ENCODE assay signal across 23 cellular contexts in the genomic region with DNA sequence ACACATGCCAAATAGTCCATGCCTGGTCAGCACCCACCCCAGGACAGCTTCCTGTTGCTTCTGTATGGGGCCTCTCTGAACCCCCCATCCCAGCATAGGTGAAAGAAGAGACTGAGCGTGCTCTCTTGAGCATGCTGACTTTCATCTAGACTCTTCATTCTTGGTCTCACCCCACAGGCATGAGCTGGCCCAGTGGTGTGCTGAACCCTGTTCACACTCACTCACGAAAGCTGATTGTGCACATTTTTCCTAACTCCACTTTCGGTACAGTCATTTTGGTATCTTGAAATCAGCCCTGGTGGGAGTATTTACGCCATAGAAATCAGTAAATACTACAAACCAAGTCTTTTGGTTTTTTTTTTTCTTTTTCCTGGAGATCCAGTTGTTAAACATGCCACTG.
DNase-seq lines count a peak whose midpoint lies in the region; ATAC-seq, FAIRE-seq and TF ChIP-seq lines count a peak whose summit lies in the region.
"Had no signal": no experiment of that assay in that cellular context is flagged by ENCODE, and none has a peak within 500 bp of the region (broad histone marks: within the 10 kb centered on the region; RNA-seq: fewer than 3 reads in every experiment).

No MANE protein-coding gene starts in this region.

- H3K27me3 ChIP-seq in KMS-11 (ENCODE audit: insufficient read depth, low read depth) = no peaks in the 10 kb centered on the region
- no peaks in the 10 kb centered on the region for H3K27me3 ChIP-seq in GM12878 (replicated peaks in 1 of 2; ENCODE audit: control insufficient read depth in 2 of 2, insufficient read depth in 2 of 2, low read length in 1 of 2)

- no peak for TF ChIP-seq CTCF in KMS-11 (conservative IDR thresholded peaks at IDR 0.05; ENCODE audit: low read depth, low read length)
- no peak for TF ChIP-seq CTCF in GM12878 (IDR thresholded peaks at IDR 0.05 in 2 of 3, conservative IDR thresholded peaks at IDR 0.05 in 1 of 3; ENCODE audit: control insufficient read depth in 2 of 3, extremely low read depth in 1 of 3, insufficient read depth in 1 of 3, low read depth in 3 of 3, low read length in 3 of 3)
- no peak for TF ChIP-seq CTCF in type B pancreatic cell (conservative IDR thresholded peaks at IDR 0.05)

- no peaks in the 10 kb centered on the region for H4K20me1 ChIP-seq in KMS-11 (ENCODE audit: insufficient read depth)
- no peaks in the 10 kb centered on the region for H4K20me1 ChIP-seq in GM12878 (ENCODE audit: control insufficient read depth, insufficient read depth)

- TF ChIP-seq POLR2A in GM12878 (IDR thresholded peaks at IDR 0.05; ENCODE audit: low read depth, low read length) = no peak

- peak overlapping the region in 1 of 2 donors; percentile 2 for H3K4me3 Mint-ChIP-seq in activated T-cell treated with anti-CD3 and anti-CD28 coated beads, Interleukin-2, amount 50 U/mL, for 72 hours
- H3K4me3 Mint-ChIP-seq in type B pancreatic cell = no peak overlapping the region
- H3K4me3 Mint-ChIP-seq: CD4-positive, alpha-beta memory T cell had no signal

- no peaks in the 10 kb centered on the region for H3K36me3 Mint-ChIP-seq in activated T-cell treated with anti-CD3 and anti-CD28 coated beads, Interleukin-2, amount 50 U/mL, for 72 hours (ENCODE audit: insufficient read depth in 2 of 2)
- H3K36me3 Mint-ChIP-seq in type B pancreatic cell = no peaks in the 10 kb centered on the region
- H3K36me3 Mint-ChIP-seq: CD4-positive, alpha-beta memory T cell had no signal

- peak overlapping the region; percentile 18; the same call in 1 of the 2 replicates for H3K4me2 ChIP-seq in KMS-11
- H3K4me2 ChIP-seq in GM12878 (ENCODE audit: control insufficient read depth, insufficient read depth) = no peak overlapping the region

- TF ChIP-seq EP300 in GM12878 (IDR thresholded peaks at IDR 0.05; ENCODE audit: borderline replicate concordance in 1 of 2, control insufficient read depth in 1 of 2, low read depth in 2 of 2, low read length in 2 of 2) = no peak

- no peak overlapping the region for H3K27ac Mint-ChIP-seq in activated T-cell treated with anti-CD3 and anti-CD28 coated beads, Interleukin-2, amount 50 U/mL, for 72 hours
- no peak overlapping the region for H3K27ac Mint-ChIP-seq in type B pancreatic cell
- H3K27ac Mint-ChIP-seq: CD4-positive, alpha-beta memory T cell had no signal

- no peaks in the 10 kb centered on the region for H3K9me3 ChIP-seq in GM12878 (replicated peaks; ENCODE audit: control insufficient read depth, insufficient read depth, low read length)

- H3K9me3 Mint-ChIP-seq in activated T-cell treated with anti-CD3 and anti-CD28 coated beads, Interleukin-2, amount 50 U/mL, for 72 hours = no peaks in the 10 kb centered on the region
- no peaks in the 10 kb centered on the region for H3K9me3 Mint-ChIP-seq in type B pancreatic cell

- H3K36me3 ChIP-seq in KMS-11 (ENCODE audit: insufficient read depth) (no peaks in the 10 kb centered on the region), GM12878 (ENCODE audit: control insufficient read depth in 2 of 2, insufficient read depth in 2 of 2, low read length in 1 of 2) (no peaks in the 10 kb centered on the region)

- in situ Hi-C loops in GM12878 (cut with MboI) = no loop called here

- intact Hi-C loops in GM12878 (cut with micrococcal nuclease; ENCODE audit: unreplicated experiment) = no loop called here

- H3K79me2 ChIP-seq in KMS-11 (ENCODE audit: insufficient read depth, low read depth) (no peaks in the 10 kb centered on the region), GM12878 (ENCODE audit: control insufficient read depth, insufficient read depth, low read length) (no peaks in the 10 kb centered on the region)

- DNase-seq in activated T-cell treated with anti-CD3 and anti-CD28 coated beads, Interleukin-2, amount 50 U/mL, for 72 hours = peak; percentile 4 to 20
- DNase-seq in activated T-cell treated with anti-CD3 and anti-CD28 coated beads for 4 hours (no peak), GM12878 (ENCODE audit: low read depth, low spot score) (no peak), iPS-NIHi7 (ENCODE audit: extremely low spot score) (no peak), type B pancreatic cell (ENCODE audit: extremely low spot score, unreplicated experiment) (no peak)
- DNase-seq in stimulated activated CD8-positive, alpha-beta memory T cell treated with anti-CD3 and anti-CD28 coated beads, Interleukin-4, amount 100 ng/mL, for 48 hours = peak; percentile 27
- DNase-seq: C1 segment of cervical spinal cord; CD4-positive, alpha-beta memory T cell; COR-L47; DMS53; GOT3; HCEC 1CT; IMR-90; NCI-H1092; NCI-H1417 treated with DMSO at 0.1 percent for 48 hours; NCI-H1694 treated with DMSO at 0.1 percent for 48 hours; NCI-H2081; NCI-H2227 treated with DMSO at 0.1 percent for 48 hours; NCI-H526 treated with DMSO at 0.1 percent for 48 hours; SHP77 had no signal

- H3K4me1 ChIP-seq in KMS-11 (ENCODE audit: low read depth, poor library complexity, severe bottlenecking) (peaks cover 22% of the 10 kb centered on the region), GM12878 (ENCODE audit: control insufficient read depth, insufficient read depth, low read length) (no peaks in the 10 kb centered on the region)

- H3K9ac ChIP-seq in KMS-11 (no peak overlapping the region), GM12878 (ENCODE audit: control insufficient read depth, insufficient read depth, low read length) (no peak overlapping the region)

- no TSS peak for BruUV-seq in GM12878 (replicated peaks; lab: Mats Ljungman, UMichigan)

- no peak for TF ChIP-seq RAD21 in GM12878 (IDR thresholded peaks at IDR 0.05; ENCODE audit: insufficient read depth, low read depth, low read length)

- 25% methylated on average over 4 of the region's 4 CpGs for WGBS in GM12878 (ENCODE audit: insufficient coverage, insufficient replicate concordance, low lambda C conversion rate, missing lambda C conversion rate)

- no peak overlapping the region for H3K4me3 ChIP-seq in KMS-11 (IDR thresholded peaks at IDR 0.05; ENCODE audit: insufficient read depth, low read depth, low read length)
- H3K4me3 ChIP-seq in GM12878 = no peak overlapping the region

- H2AFZ ChIP-seq in KMS-11 (ENCODE audit: low read depth) (peak overlapping the region; percentile 17; the same call in 1 of the 2 replicates), GM12878 (ENCODE audit: control insufficient read depth, low read depth, low read length) (no peak overlapping the region)

- POLR2A ChIA-PET in GM12878 (lab: Charles Lee) = interaction anchor here (0.5 to 1.4 kb wide), 2 partner anchors 10 to 109 kb away, joined by 4 to 5 read pairs; no protein-coding TSS in a partner anchor

- RAD21 ChIA-PET in GM12878 (lab: Charles Lee; ENCODE audit: unreplicated experiment) = no interaction called here

- no peaks in the 10 kb centered on the region for H3K4me1 Mint-ChIP-seq in activated T-cell treated with anti-CD3 and anti-CD28 coated beads, Interleukin-2, amount 50 U/mL, for 72 hours (ENCODE audit: low read depth)
- no peaks in the 10 kb centered on the region for H3K4me1 Mint-ChIP-seq in type B pancreatic cell (ENCODE audit: unreplicated experiment)
- H3K4me1 Mint-ChIP-seq: CD4-positive, alpha-beta memory T cell had no signal

- FAIRE-seq in GM12878 (lab: Jason Lieb, UNC) = no peak

- CTCF ChIA-PET in GM12878 (lab: Yijun Ruan, JAX) = interaction anchor here (1.0 to 1.4 kb wide), 3 partner anchors 9 to 877 kb away, joined by 3 to 4 read pairs (median 3); no protein-coding TSS in a partner anchor

- H3K27me3 Mint-ChIP-seq in activated T-cell treated with anti-CD3 and anti-CD28 coated beads, Interleukin-2, amount 50 U/mL, for 72 hours (ENCODE audit: low read depth) = peaks cover 28% of the 10 kb centered on the region
- peaks cover 13% of the 10 kb centered on the region for H3K27me3 Mint-ChIP-seq in type B pancreatic cell

- SMC1A ChIA-PET in GM12878 (lab: Charles Lee; ENCODE audit: uncharacterized antibody, unreplicated experiment) = no interaction called here

- peak; percentile 71 to 86 for ATAC-seq in activated T-cell treated with anti-CD3 and anti-CD28 coated beads, Interleukin-2, amount 50 U/mL, for 72 hours (replicated peaks in 1 of 2)
- peak; percentile 36; the same call in 1 of the 3 replicates for ATAC-seq in GM12878
- ATAC-seq: Panc1 had no signal

- H3K27ac ChIP-seq in KMS-11 = peak overlapping the region; percentile 38; the same call in 1 of the 2 replicates
- no peak overlapping the region for H3K27ac ChIP-seq in GM12878 (ENCODE audit: control insufficient read depth, insufficient read depth)
- H3K27ac ChIP-seq: RWPE1 had no signal

TF ChIP-seq in GM12878, 131 proteins besides CTCF, POLR2A, EP300 and RAD21 (continues in another document):
- no peak for TF ChIP-seq ZNF217 (IDR thresholded peaks at IDR 0.05)
- no peak for TF ChIP-seq POLR2AphosphoS5 (IDR thresholded peaks at IDR 0.05; ENCODE audit: low read length)
- no peak for TF ChIP-seq KDM1A (IDR thresholded peaks at IDR 0.05; ENCODE audit: borderline replicate concordance)
- no peak for TF ChIP-seq ZZZ3 (IDR thresholded peaks at IDR 0.05; ENCODE audit: control insufficient read depth, insufficient read length, low read depth)
- TF ChIP-seq BHLHE40 (IDR thresholded peaks at IDR 0.05; ENCODE audit: borderline replicate concordance in 1 of 2, low read depth in 2 of 2, low read length in 1 of 2) = no peak
- no peak for TF ChIP-seq NR2C2 (IDR thresholded peaks at IDR 0.05; ENCODE audit: borderline replicate concordance, control insufficient read depth, insufficient read length, low read depth)
- TF ChIP-seq HDAC2 (IDR thresholded peaks at IDR 0.05) = no peak
- TF ChIP-seq, protein P1, sequence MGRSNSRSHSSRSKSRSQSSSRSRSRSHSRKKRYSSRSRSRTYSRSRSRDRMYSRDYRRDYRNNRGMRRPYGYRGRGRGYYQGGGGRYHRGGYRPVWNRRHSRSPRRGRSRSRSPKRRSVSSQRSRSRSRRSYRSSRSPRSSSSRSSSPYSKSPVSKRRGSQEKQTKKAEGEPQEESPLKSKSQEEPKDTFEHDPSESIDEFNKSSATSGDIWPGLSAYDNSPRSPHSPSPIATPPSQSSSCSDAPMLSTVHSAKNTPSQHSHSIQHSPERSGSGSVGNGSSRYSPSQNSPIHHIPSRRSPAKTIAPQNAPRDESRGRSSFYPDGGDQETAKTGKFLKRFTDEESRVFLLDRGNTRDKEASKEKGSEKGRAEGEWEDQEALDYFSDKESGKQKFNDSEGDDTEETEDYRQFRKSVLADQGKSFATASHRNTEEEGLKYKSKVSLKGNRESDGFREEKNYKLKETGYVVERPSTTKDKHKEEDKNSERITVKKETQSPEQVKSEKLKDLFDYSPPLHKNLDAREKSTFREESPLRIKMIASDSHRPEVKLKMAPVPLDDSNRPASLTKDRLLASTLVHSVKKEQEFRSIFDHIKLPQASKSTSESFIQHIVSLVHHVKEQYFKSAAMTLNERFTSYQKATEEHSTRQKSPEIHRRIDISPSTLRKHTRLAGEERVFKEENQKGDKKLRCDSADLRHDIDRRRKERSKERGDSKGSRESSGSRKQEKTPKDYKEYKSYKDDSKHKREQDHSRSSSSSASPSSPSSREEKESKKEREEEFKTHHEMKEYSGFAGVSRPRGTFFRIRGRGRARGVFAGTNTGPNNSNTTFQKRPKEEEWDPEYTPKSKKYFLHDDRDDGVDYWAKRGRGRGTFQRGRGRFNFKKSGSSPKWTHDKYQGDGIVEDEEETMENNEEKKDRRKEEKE (IDR thresholded peaks at IDR 0.05) = no peak
- TF ChIP-seq SMC3 (IDR thresholded peaks at IDR 0.05; ENCODE audit: borderline replicate concordance, low read length) = no peak
- TF ChIP-seq GATAD2B (conservative IDR thresholded peaks at IDR 0.05; ENCODE audit: low read depth) = no peak

Comparison
In these comparisons a context has a peak if more than half of its experiments do, and no peak if none do; other contexts are left out.
1. DNase-seq: peak in activated T-cell treated with anti-CD3 and anti-CD28 coated beads, Interleukin-2, amount 50 U/mL, for 72 hours (2 of 2) and stimulated activated CD8-positive, alpha-beta memory T cell treated with anti-CD3 and anti-CD28 coated beads, Interleukin-4, amount 100 ng/mL, for 48 hours (single experiment); none in activated T-cell treated with anti-CD3 and anti-CD28 coated beads for 4 hours (single experiment), GM12878 (single experiment), iPS-NIHi7 (single experiment) and type B pancreatic cell (single experiment).